1 cellular context compared by ENCODE assay signal in the genomic region with DNA sequence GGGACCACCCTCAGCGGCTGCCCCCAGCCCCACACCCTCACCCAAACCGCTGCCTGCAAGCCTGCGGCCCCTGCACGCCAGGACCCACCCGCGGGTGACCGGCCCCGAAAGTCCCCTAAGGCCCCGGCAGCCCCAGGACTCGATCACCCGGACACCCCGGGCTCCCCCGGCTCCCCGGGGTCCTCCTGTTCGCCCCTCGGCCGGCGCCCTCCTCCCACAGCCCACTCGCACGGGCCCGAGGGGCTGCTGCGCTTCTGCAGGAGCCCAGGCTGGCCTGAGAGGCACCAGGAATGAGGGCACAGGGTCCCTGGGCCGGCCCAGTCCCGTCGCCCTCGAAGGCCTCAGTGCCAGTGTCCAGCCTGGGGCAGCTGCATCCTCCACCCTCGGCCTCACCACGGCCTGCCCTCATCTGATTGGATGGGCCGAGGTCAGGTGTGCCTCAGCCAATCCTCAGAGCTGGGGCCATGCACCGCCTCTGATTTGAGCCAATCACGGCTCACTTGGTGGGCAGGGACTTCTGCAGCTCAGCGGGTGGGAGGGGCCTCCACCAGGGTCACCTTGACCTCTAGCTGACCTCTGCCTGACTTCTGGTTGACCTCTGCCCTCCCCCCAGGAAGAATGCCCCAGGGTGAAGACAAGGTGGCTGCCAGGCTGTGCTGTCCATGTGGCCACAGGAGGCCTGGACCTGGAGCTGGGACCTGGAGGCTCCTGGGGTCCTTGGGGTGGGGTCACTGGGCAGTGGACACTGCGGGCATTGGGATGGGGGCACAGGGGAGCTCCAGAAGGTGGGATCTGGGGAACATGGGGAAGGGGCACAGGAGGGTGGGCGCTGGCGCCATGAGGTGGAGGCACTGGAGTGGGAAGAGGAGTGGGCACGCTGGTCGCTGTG.
TF ChIP-seq lines count a peak whose summit lies in the region.

No MANE protein-coding gene starts in this region.

TF ChIP-seq in IMR-90, 13 proteins besides CTCF, POLR2A, EP300 and RAD21:
- TF ChIP-seq MXI1 (IDR thresholded peaks at IDR 0.05; ENCODE audit: borderline replicate concordance, low read depth, low read length): no peak
- TF ChIP-seq, protein P1, sequence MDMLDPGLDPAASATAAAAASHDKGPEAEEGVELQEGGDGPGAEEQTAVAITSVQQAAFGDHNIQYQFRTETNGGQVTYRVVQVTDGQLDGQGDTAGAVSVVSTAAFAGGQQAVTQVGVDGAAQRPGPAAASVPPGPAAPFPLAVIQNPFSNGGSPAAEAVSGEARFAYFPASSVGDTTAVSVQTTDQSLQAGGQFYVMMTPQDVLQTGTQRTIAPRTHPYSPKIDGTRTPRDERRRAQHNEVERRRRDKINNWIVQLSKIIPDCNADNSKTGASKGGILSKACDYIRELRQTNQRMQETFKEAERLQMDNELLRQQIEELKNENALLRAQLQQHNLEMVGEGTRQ (IDR thresholded peaks at IDR 0.05; ENCODE audit: low read depth, low read length): peak; percentile 31; the same call in 1 of the 2 replicates
